ENCODE assay signal across 1 cellular context in the genomic region with DNA sequence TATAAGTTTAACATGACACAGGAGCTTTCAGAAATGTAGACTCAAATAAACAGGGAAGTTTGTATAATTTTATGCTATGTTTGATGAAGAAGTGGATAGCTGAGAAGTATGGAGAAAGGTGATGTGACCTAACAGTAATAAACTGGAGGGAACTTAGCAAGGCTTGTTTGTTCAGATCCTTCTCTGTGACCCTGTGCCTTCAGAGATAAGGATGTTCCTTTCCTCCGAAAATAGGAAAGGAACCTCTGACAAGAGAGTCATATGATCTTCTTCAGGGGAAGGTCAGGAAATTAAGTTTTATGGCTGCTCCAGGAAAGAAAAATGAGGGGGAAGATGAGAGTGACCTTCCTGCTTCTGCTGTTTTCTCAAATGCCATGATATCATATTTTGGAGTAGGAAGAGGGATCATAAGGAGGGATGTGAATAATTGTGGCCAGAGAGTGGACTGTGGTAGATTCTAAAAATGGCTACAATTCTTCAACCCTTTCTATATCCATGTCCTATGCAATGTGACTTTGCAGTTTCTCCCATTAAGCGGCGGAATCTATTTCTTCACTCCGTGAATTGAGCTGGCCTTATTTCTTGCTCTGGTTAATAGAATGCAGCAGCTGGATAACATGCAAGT.
A peak's percentile ranks its signal among the peaks of the same experiment; 100 is the strongest.
TF ChIP-seq lines count a peak whose summit lies in the region.

No MANE protein-coding gene starts in this region.

TF ChIP-seq in K562, 482 proteins besides CTCF, POLR2A, EP300 and RAD21 (continued from another document and continues in another):
- TF ChIP-seq, protein P1, sequence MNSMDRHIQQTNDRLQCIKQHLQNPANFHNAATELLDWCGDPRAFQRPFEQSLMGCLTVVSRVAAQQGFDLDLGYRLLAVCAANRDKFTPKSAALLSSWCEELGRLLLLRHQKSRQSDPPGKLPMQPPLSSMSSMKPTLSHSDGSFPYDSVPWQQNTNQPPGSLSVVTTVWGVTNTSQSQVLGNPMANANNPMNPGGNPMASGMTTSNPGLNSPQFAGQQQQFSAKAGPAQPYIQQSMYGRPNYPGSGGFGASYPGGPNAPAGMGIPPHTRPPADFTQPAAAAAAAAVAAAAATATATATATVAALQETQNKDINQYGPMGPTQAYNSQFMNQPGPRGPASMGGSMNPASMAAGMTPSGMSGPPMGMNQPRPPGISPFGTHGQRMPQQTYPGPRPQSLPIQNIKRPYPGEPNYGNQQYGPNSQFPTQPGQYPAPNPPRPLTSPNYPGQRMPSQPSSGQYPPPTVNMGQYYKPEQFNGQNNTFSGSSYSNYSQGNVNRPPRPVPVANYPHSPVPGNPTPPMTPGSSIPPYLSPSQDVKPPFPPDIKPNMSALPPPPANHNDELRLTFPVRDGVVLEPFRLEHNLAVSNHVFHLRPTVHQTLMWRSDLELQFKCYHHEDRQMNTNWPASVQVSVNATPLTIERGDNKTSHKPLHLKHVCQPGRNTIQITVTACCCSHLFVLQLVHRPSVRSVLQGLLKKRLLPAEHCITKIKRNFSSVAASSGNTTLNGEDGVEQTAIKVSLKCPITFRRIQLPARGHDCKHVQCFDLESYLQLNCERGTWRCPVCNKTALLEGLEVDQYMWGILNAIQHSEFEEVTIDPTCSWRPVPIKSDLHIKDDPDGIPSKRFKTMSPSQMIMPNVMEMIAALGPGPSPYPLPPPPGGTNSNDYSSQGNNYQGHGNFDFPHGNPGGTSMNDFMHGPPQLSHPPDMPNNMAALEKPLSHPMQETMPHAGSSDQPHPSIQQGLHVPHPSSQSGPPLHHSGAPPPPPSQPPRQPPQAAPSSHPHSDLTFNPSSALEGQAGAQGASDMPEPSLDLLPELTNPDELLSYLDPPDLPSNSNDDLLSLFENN (IDR thresholded peaks at IDR 0.05; ENCODE audit: low read depth in 2 of 2, low read length in 2 of 2) = no peak
- TF ChIP-seq PRPF4 (IDR thresholded peaks at IDR 0.05; ENCODE audit: insufficient read depth, low read depth, low read length, poor library complexity, severe bottlenecking) = no peak
- TF ChIP-seq C11orf30 (IDR thresholded peaks at IDR 0.05; ENCODE audit: low read depth) = no peak
- TF ChIP-seq, protein P2, sequence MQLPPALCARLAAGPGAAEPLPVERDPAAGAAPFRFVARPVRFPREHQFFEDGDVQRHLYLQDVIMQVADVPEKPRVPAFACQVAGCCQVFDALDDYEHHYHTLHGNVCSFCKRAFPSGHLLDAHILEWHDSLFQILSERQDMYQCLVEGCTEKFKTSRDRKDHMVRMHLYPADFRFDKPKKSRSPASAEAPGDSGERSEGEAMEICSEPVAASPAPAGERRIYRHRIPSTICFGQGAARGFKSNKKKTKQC (CRISPR knock-in tag; IDR thresholded peaks at IDR 0.05) = no peak
- TF ChIP-seq, protein P3, sequence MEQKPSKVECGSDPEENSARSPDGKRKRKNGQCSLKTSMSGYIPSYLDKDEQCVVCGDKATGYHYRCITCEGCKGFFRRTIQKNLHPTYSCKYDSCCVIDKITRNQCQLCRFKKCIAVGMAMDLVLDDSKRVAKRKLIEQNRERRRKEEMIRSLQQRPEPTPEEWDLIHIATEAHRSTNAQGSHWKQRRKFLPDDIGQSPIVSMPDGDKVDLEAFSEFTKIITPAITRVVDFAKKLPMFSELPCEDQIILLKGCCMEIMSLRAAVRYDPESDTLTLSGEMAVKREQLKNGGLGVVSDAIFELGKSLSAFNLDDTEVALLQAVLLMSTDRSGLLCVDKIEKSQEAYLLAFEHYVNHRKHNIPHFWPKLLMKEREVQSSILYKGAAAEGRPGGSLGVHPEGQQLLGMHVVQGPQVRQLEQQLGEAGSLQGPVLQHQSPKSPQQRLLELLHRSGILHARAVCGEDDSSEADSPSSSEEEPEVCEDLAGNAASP (IDR thresholded peaks at IDR 0.05) = no peak
- TF ChIP-seq, protein P4, sequence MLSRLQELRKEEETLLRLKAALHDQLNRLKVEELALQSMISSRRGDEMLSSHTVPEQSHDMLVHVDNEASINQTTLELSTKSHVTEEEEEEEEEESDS (CRISPR knock-in tag; IDR thresholded peaks at IDR 0.05) = no peak
- TF ChIP-seq SIN3A (IDR thresholded peaks at IDR 0.05; ENCODE audit: borderline replicate concordance in 2 of 2, control insufficient read depth in 1 of 2, low read depth in 2 of 2, low read length in 2 of 2) = no peak
- no peak for TF ChIP-seq MAFK (IDR thresholded peaks at IDR 0.05; ENCODE audit: low read length)
- no peak for TF ChIP-seq XRCC4 (IDR thresholded peaks at IDR 0.05; ENCODE audit: extremely low read depth, insufficient read depth, insufficient read length)
- peak; percentile 73 for TF ChIP-seq TAL1 (IDR thresholded peaks at IDR 0.05)
- TF ChIP-seq PML (IDR thresholded peaks at IDR 0.05; ENCODE audit: low read length) = no peak
- TF ChIP-seq CBX5 (IDR thresholded peaks at IDR 0.05; ENCODE audit: borderline replicate concordance, low read depth) = no peak
- TF ChIP-seq ZNF384 (IDR thresholded peaks at IDR 0.05; ENCODE audit: low read depth, low read length) = no peak
- no peak for TF ChIP-seq CHD1 (IDR thresholded peaks at IDR 0.05; ENCODE audit: low read length)
- TF ChIP-seq ZNF444 (CRISPR knock-in tag; IDR thresholded peaks at IDR 0.05) = no peak
- TF ChIP-seq MTA3 (IDR thresholded peaks at IDR 0.05; ENCODE audit: borderline replicate concordance) = no peak
- no peak for TF ChIP-seq SETDB1 (IDR thresholded peaks at IDR 0.05; ENCODE audit: low read length)
- TF ChIP-seq ZNF232 (CRISPR knock-in tag; IDR thresholded peaks at IDR 0.05) = no peak
- TF ChIP-seq, protein P5, sequence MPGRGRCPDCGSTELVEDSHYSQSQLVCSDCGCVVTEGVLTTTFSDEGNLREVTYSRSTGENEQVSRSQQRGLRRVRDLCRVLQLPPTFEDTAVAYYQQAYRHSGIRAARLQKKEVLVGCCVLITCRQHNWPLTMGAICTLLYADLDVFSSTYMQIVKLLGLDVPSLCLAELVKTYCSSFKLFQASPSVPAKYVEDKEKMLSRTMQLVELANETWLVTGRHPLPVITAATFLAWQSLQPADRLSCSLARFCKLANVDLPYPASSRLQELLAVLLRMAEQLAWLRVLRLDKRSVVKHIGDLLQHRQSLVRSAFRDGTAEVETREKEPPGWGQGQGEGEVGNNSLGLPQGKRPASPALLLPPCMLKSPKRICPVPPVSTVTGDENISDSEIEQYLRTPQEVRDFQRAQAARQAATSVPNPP (IDR thresholded peaks at IDR 0.05; ENCODE audit: borderline replicate concordance, insufficient read depth, insufficient read length) = no peak
- TF ChIP-seq ARNT (IDR thresholded peaks at IDR 0.05) = no peak
- no peak for TF ChIP-seq CAMTA2 (CRISPR knock-in tag; conservative IDR thresholded peaks at IDR 0.05)
- no peak for TF ChIP-seq PHF21A (IDR thresholded peaks at IDR 0.05; ENCODE audit: borderline replicate concordance, low read depth)
- no peak for TF ChIP-seq ZKSCAN8 (CRISPR knock-in tag; IDR thresholded peaks at IDR 0.05)
- TF ChIP-seq, protein P6, sequence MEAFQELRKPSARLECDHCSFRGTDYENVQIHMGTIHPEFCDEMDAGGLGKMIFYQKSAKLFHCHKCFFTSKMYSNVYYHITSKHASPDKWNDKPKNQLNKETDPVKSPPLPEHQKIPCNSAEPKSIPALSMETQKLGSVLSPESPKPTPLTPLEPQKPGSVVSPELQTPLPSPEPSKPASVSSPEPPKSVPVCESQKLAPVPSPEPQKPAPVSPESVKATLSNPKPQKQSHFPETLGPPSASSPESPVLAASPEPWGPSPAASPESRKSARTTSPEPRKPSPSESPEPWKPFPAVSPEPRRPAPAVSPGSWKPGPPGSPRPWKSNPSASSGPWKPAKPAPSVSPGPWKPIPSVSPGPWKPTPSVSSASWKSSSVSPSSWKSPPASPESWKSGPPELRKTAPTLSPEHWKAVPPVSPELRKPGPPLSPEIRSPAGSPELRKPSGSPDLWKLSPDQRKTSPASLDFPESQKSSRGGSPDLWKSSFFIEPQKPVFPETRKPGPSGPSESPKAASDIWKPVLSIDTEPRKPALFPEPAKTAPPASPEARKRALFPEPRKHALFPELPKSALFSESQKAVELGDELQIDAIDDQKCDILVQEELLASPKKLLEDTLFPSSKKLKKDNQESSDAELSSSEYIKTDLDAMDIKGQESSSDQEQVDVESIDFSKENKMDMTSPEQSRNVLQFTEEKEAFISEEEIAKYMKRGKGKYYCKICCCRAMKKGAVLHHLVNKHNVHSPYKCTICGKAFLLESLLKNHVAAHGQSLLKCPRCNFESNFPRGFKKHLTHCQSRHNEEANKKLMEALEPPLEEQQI (IDR thresholded peaks at IDR 0.05) = no peak
- no peak for TF ChIP-seq SMAD2 (IDR thresholded peaks at IDR 0.05; ENCODE audit: low read depth, low read length)
- no peak for TF ChIP-seq SLC30A9 (CRISPR knock-in tag; IDR thresholded peaks at IDR 0.05)
- TF ChIP-seq, protein P7, sequence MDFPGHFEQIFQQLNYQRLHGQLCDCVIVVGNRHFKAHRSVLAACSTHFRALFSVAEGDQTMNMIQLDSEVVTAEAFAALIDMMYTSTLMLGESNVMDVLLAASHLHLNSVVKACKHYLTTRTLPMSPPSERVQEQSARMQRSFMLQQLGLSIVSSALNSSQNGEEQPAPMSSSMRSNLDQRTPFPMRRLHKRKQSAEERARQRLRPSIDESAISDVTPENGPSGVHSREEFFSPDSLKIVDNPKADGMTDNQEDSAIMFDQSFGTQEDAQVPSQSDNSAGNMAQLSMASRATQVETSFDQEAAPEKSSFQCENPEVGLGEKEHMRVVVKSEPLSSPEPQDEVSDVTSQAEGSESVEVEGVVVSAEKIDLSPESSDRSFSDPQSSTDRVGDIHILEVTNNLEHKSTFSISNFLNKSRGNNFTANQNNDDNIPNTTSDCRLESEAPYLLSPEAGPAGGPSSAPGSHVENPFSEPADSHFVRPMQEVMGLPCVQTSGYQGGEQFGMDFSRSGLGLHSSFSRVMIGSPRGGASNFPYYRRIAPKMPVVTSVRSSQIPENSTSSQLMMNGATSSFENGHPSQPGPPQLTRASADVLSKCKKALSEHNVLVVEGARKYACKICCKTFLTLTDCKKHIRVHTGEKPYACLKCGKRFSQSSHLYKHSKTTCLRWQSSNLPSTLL (IDR thresholded peaks at IDR 0.05) = no peak
- no peak for TF ChIP-seq NELFE (IDR thresholded peaks at IDR 0.05; ENCODE audit: insufficient read depth, insufficient read length)
- no peak for TF ChIP-seq ZNF445 (CRISPR knock-in tag; IDR thresholded peaks at IDR 0.05; ENCODE audit: low read depth)
- TF ChIP-seq BCL6 (CRISPR knock-in tag; IDR thresholded peaks at IDR 0.05) = no peak
- TF ChIP-seq YBX1 (IDR thresholded peaks at IDR 0.05) = no peak
- TF ChIP-seq, protein P8, sequence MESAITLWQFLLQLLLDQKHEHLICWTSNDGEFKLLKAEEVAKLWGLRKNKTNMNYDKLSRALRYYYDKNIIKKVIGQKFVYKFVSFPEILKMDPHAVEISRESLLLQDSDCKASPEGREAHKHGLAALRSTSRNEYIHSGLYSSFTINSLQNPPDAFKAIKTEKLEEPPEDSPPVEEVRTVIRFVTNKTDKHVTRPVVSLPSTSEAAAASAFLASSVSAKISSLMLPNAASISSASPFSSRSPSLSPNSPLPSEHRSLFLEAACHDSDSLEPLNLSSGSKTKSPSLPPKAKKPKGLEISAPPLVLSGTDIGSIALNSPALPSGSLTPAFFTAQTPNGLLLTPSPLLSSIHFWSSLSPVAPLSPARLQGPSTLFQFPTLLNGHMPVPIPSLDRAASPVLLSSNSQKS (CRISPR knock-in tag; IDR thresholded peaks at IDR 0.05) = no peak
- TF ChIP-seq DMBX1 (CRISPR knock-in tag; IDR thresholded peaks at IDR 0.05; ENCODE audit: borderline replicate concordance) = no peak
- TF ChIP-seq, protein P9, sequence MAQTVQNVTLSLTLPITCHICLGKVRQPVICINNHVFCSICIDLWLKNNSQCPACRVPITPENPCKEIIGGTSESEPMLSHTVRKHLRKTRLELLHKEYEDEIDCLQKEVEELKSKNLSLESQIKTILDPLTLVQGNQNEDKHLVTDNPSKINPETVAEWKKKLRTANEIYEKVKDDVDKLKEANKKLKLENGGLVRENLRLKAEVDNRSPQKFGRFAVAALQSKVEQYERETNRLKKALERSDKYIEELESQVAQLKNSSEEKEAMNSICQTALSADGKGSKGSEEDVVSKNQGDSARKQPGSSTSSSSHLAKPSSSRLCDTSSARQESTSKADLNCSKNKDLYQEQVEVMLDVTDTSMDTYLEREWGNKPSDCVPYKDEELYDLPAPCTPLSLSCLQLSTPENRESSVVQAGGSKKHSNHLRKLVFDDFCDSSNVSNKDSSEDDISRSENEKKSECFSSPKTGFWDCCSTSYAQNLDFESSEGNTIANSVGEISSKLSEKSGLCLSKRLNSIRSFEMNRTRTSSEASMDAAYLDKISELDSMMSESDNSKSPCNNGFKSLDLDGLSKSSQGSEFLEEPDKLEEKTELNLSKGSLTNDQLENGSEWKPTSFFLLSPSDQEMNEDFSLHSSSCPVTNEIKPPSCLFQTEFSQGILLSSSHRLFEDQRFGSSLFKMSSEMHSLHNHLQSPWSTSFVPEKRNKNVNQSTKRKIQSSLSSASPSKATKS (CRISPR knock-in tag; IDR thresholded peaks at IDR 0.05) = no peak
- TF ChIP-seq CBFA2T2 (conservative IDR thresholded peaks at IDR 0.05) = peak; percentile 46
- peak; percentile 68 for TF ChIP-seq CBFA2T3 (IDR thresholded peaks at IDR 0.05)
- TF ChIP-seq, protein P10, sequence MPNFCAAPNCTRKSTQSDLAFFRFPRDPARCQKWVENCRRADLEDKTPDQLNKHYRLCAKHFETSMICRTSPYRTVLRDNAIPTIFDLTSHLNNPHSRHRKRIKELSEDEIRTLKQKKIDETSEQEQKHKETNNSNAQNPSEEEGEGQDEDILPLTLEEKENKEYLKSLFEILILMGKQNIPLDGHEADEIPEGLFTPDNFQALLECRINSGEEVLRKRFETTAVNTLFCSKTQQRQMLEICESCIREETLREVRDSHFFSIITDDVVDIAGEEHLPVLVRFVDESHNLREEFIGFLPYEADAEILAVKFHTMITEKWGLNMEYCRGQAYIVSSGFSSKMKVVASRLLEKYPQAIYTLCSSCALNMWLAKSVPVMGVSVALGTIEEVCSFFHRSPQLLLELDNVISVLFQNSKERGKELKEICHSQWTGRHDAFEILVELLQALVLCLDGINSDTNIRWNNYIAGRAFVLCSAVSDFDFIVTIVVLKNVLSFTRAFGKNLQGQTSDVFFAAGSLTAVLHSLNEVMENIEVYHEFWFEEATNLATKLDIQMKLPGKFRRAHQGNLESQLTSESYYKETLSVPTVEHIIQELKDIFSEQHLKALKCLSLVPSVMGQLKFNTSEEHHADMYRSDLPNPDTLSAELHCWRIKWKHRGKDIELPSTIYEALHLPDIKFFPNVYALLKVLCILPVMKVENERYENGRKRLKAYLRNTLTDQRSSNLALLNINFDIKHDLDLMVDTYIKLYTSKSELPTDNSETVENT (CRISPR knock-in tag; IDR thresholded peaks at IDR 0.05) = no peak
- no peak for TF ChIP-seq MTF1 (CRISPR knock-in tag; IDR thresholded peaks at IDR 0.05; ENCODE audit: borderline replicate concordance)
- no peak for TF ChIP-seq MEF2A (IDR thresholded peaks at IDR 0.05; ENCODE audit: control insufficient read depth, low read depth, low read length)
- no peak for TF ChIP-seq ARID2 (IDR thresholded peaks at IDR 0.05)
- TF ChIP-seq KLF6 (CRISPR knock-in tag; IDR thresholded peaks at IDR 0.05; ENCODE audit: borderline replicate concordance) = no peak
